8 cellular contexts compared by ENCODE assay signal in the genomic region with DNA sequence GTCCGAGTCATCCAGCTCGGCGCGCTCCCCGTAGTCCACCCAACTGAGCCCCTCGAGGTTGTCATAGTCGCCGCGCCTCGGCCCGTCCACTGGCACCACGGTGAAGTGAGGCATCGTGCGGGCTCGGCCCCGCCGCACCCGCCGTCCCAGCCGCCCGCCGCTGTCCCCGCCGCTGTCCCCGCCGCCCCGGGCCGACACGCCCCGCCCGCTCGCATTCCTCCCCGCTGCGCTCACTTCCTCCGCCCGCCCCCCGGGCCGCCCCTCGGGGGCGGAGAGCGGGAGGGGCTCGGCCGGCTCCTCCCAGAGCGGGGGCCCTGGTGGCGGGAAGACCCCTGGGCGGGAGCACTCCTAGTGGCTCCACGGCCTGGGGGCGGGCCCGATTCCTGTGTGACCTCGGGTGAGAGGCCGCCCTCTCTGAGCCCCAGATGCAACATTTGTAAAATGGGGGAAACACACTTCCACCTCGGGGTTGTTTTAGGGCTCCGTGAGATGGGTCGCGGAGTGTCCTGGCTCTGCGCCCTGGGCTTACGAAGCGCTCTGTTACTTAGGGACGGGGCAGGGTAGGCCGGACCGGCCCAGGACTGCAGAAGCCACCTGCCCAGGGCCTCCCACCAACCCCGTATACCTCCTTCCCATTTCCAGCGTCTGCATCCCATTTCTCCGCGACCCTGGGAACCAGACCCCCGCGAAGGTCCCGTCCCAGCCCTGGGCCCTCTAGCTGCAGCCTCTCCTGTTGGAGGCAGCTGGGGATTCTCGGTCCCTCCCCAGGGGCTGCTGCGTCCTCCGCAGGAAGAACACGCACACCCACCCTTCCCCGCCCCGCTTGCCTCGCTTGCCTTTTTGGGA. TPM values are rescaled to one million over a fixed set of nuclear protein-coding genes. Genes with fewer than 3 reads are reported as not detected.
A peak's percentile ranks its signal among the peaks of the same experiment; 100 is the strongest.
DNase-seq lines count a peak whose midpoint lies in the region; ATAC-seq, FAIRE-seq and TF ChIP-seq lines count a peak whose summit lies in the region.

A gene (minus strand): TSS at position 198 of the 846 bp plus-strand sequence. CDS start 84 bp downstream, at position 114.

- peak within 1 kb of the TSS; percentile 85 for H3K4me3 Mint-ChIP-seq in central memory CD8-positive, alpha-beta T cell

- no peaks in the 10 kb centered on the region for H3K27me3 Mint-ChIP-seq in central memory CD8-positive, alpha-beta T cell

- H3K4me3 ChIP-seq in GM12875 (ENCODE audit: low read depth, low read length) (peak within 1 kb of the TSS; percentile 88), kidney (ENCODE audit: low read length in 2 of 2) (peak within 1 kb of the TSS; percentile 75 to 93)

- no peak for FAIRE-seq in kidney (lab: Jason Lieb, UNC)

- peaks cover 9% of the 10 kb centered on the region for H3K36me3 Mint-ChIP-seq in central memory CD8-positive, alpha-beta T cell (ENCODE audit: insufficient read depth)

- H3K36me3 ChIP-seq in kidney (ENCODE audit: control insufficient read depth in 1 of 2, insufficient read depth in 2 of 2, low read length in 2 of 2) = no peaks in the 10 kb centered on the region

- peak; percentile 59 for ATAC-seq in HG02571 (IDR thresholded peaks at IDR 0.05; ENCODE audit: unreplicated experiment)
- ATAC-seq in central memory CD8-positive, alpha-beta T cell (replicated peaks; ENCODE audit: extremely low read depth, poor library complexity, severe bottlenecking) = peak; percentile 85

- H3K4me1 Mint-ChIP-seq in central memory CD8-positive, alpha-beta T cell = peaks cover 34% of the 10 kb centered on the region

- no peaks in the 10 kb centered on the region for H3K9me3 ChIP-seq in kidney (ENCODE audit: control insufficient read depth in 1 of 2, low read length in 2 of 2)

- intact Hi-C loops in kidney (cut with DNase I) = no loop called here

- H3K27ac Mint-ChIP-seq in central memory CD8-positive, alpha-beta T cell (ENCODE audit: low read depth) = peak within 1 kb of the TSS; percentile 77

- DNase-seq in NCI-H146 treated with DMSO at 0.1 percent for 48 hours (lab: John Stamatoyannopoulos, UW; ENCODE audit: unreplicated experiment) (peak; percentile 22), kidney (peak; percentile 96), cortex of kidney (lab: John Stamatoyannopoulos, UW) (no peak)
- peak; percentile 84 for DNase-seq in activated CD4-positive, CD25-positive, alpha-beta regulatory T cell treated with anti-CD3 and anti-CD28 coated beads, Interleukin-2, amount 50 U/mL, for 72 hours
- DNase-seq in central memory CD8-positive, alpha-beta T cell (ENCODE audit: low spot score in 2 of 2) = peak; percentile 71 to 81
- peak; percentile 95 for DNase-seq in stimulated activated CD4-positive, alpha-beta T cell treated with anti-CD3 and anti-CD28 coated beads, Interleukin-15, amount 100 ng/mL, for 24 hours

- H3K9ac ChIP-seq in kidney (ENCODE audit: low read length in 2 of 2) = peak within 1 kb of the TSS; percentile 4 to 98

- H3K27ac ChIP-seq in kidney (ENCODE audit: low read depth in 2 of 2, low read length in 2 of 2) = peak within 1 kb of the TSS; percentile 93 to 95

- H3K4me1 ChIP-seq in kidney (ENCODE audit: control insufficient read depth in 1 of 2, insufficient read depth in 1 of 2, low read depth in 1 of 2, low read length in 2 of 2) = peaks cover 7 to 22% of the 10 kb centered on the region in 2 donors

- H3K9me3 Mint-ChIP-seq in central memory CD8-positive, alpha-beta T cell = no peaks in the 10 kb centered on the region

- TF ChIP-seq CTCF in GM12875 (IDR thresholded peaks at IDR 0.05; ENCODE audit: borderline replicate concordance, insufficient read depth, low read depth, low read length) = no peak
- no peak for TF ChIP-seq CTCF in kidney (IDR thresholded peaks at IDR 0.05; ENCODE audit: borderline replicate concordance, extremely low read depth, insufficient read depth)

RNA-seq across cellular contexts. Expression of the gene that starts here (rescaled TPM):
- total RNA-seq in kidney = 66.2 TPM
- polyA plus RNA-seq in kidney (ENCODE audit: insufficient read depth, low read depth, low replicate concordance) = 16.7 TPM
